ENCODE assay signal across 8 cellular contexts in genomic region chr4:81469774-81470455, GRCh38. TPM values are rescaled to one million over a fixed set of nuclear protein-coding genes. Genes with fewer than 3 reads are reported as not detected.
A peak's percentile ranks its signal among the peaks of the same experiment; 100 is the strongest.
DNase-seq lines count a peak whose midpoint lies in the region; ATAC-seq lines count a peak whose summit lies in the region.

No MANE protein-coding gene starts in this region.

- no peaks in the 10 kb centered on the region for H3K27me3 Mint-ChIP-seq in activated naive CD8-positive, alpha-beta T cell treated with anti-CD3 and anti-CD28 coated beads for 36 hours

- peak overlapping the region; percentile 88 for H3K4me3 Mint-ChIP-seq in activated naive CD8-positive, alpha-beta T cell treated with anti-CD3 and anti-CD28 coated beads for 36 hours

- H3K36me3 ChIP-seq in stomach smooth muscle (ENCODE audit: control insufficient read depth in 2 of 2, insufficient read depth in 2 of 2, low read length in 2 of 2), result no peaks in the 10 kb centered on the region

- H3K27ac ChIP-seq in stomach smooth muscle (ENCODE audit: low read length), result no peak overlapping the region

- peaks cover 31% of the 10 kb centered on the region for H3K4me1 Mint-ChIP-seq in activated naive CD8-positive, alpha-beta T cell treated with anti-CD3 and anti-CD28 coated beads for 36 hours

- H3K27me3 ChIP-seq in stomach smooth muscle (ENCODE audit: control insufficient read depth in 1 of 2, insufficient read depth in 2 of 2, low read length in 2 of 2), result no peaks in the 10 kb centered on the region

- ATAC-seq in HG02571 (IDR thresholded peaks at IDR 0.05; ENCODE audit: unreplicated experiment) (no peak), HG03280 (IDR thresholded peaks at IDR 0.05; ENCODE audit: unreplicated experiment) (no peak)

- H3K9ac ChIP-seq in stomach smooth muscle (ENCODE audit: low read length in 2 of 2), result peak overlapping the region in 1 of 2 donors; percentile 56

- peak overlapping the region; percentile 78 to 82 for H3K4me3 ChIP-seq in stomach smooth muscle (ENCODE audit: low read length in 2 of 2)

- H3K27ac Mint-ChIP-seq in activated naive CD8-positive, alpha-beta T cell treated with anti-CD3 and anti-CD28 coated beads for 36 hours, result peak overlapping the region; percentile 82

- peaks cover 5% of the 10 kb centered on the region for H3K9me3 Mint-ChIP-seq in activated naive CD8-positive, alpha-beta T cell treated with anti-CD3 and anti-CD28 coated beads for 36 hours

- H3K36me3 Mint-ChIP-seq in activated naive CD8-positive, alpha-beta T cell treated with anti-CD3 and anti-CD28 coated beads for 36 hours, result peaks cover 5% of the 10 kb centered on the region

- H3K4me1 ChIP-seq in stomach smooth muscle (ENCODE audit: control insufficient read depth, insufficient read depth, low read length), result peaks cover 35% of the 10 kb centered on the region

- H3K9me3 ChIP-seq in stomach smooth muscle (ENCODE audit: control insufficient read depth in 2 of 2, low read length in 2 of 2), result no peaks in the 10 kb centered on the region

- DNase-seq in NCI-H748 (lab: John Stamatoyannopoulos, UW; ENCODE audit: unreplicated experiment), result peak; percentile 24
- no peak for DNase-seq in NCI-H748 treated with DMSO at 0.1 percent for 48 hours (lab: John Stamatoyannopoulos, UW)
- no peak for DNase-seq in activated naive CD8-positive, alpha-beta T cell treated with anti-CD3 and anti-CD28 coated beads for 36 hours
- peak; percentile 65 for DNase-seq in kidney glomerular epithelial cell (lab: John Stamatoyannopoulos, UW)
- DNase-seq in DMS114 treated with DMSO at 0.1 percent for 48 hours (lab: John Stamatoyannopoulos, UW; ENCODE audit: unreplicated experiment), result no peak

RNA-seq across cellular contexts. Expression of gene RASGEF1B, which starts 1.8 kb away (rescaled TPM):
- 1 to 10 TPM; 6.7 to 6.9 TPM for total RNA-seq in activated naive CD8-positive, alpha-beta T cell treated with anti-CD3 and anti-CD28 coated beads for 36 hours

Comparison
In these comparisons a context has a peak if more than half of its experiments do, and no peak if none do; other contexts are left out.
1. DNase-seq: peak in NCI-H748 (single experiment) and kidney glomerular epithelial cell (single experiment); none in NCI-H748 treated with DMSO at 0.1 percent for 48 hours (single experiment), activated naive CD8-positive, alpha-beta T cell treated with anti-CD3 and anti-CD28 coated beads for 36 hours (single experiment) and DMS114 treated with DMSO at 0.1 percent for 48 hours (single experiment).